In genomic region chr17:78396436-78397335, GRCh38 we compare ENCODE assay signal across 12 cellular contexts. TPM values are rescaled to one million over a fixed set of nuclear protein-coding genes. Genes with fewer than 3 reads are reported as not detected.
DNase-seq lines count a peak whose midpoint lies in the region; ATAC-seq and TF ChIP-seq lines count a peak whose summit lies in the region.
"Had no signal": no experiment of that assay in that cellular context is flagged by ENCODE, and none has a peak within 500 bp of the region (broad histone marks: within the 10 kb centered on the region; RNA-seq: fewer than 3 reads in every experiment).

No MANE protein-coding gene starts in this region.

- H2BK120ac ChIP-seq in trophoblast cell (ENCODE audit: insufficient read depth, low read length, poor library complexity): no peak overlapping the region

- ATAC-seq in activated T-helper 17 cell treated with anti-CD3 and anti-CD28 coated beads, Interleukin-2, amount 50 U/mL, for 72 hours (replicated peaks): no peak
- ATAC-seq in Right ventricle myocardium superior (ENCODE audit: poor library complexity) (peak; percentile 82), GM21528 (IDR thresholded peaks at IDR 0.05; ENCODE audit: low FRiP score, unreplicated experiment) (no peak)

- H2BK12ac ChIP-seq in trophoblast cell (ENCODE audit: low read length): peak overlapping the region; percentile 19

- peaks cover 100% of the 10 kb centered on the region for H3K36me3 Mint-ChIP-seq in activated T-helper 17 cell treated with anti-CD3 and anti-CD28 coated beads, Interleukin-2, amount 50 U/mL, for 72 hours (ENCODE audit: low read depth)

- H3K9ac ChIP-seq in trophoblast cell (ENCODE audit: low read length): no peak overlapping the region

- TF ChIP-seq CTCF in HEK293 (tag by site-specific recombination; IDR thresholded peaks at IDR 0.05) (no peak), transverse colon (IDR thresholded peaks at IDR 0.05) (no peak)

- WGBS in trophoblast cell (ENCODE audit: extremely low coverage, insufficient coverage, insufficient read length): no CpG with 5 or more reads among the region's 14 CpGs
- WGBS in transverse colon (ENCODE audit: low coverage in 1 of 2), 2 donors: 58 to 80% methylated on average over 3 to 14 of the region's 14 CpGs

- POLR2A ChIA-PET in HEK293 (lab: Yijun Ruan, JAX): no interaction called here

- H3K4me3 ChIP-seq in HEK293 (ENCODE audit: low read depth, low read length) (no peak overlapping the region), trophoblast cell (ENCODE audit: low read depth, low read length) (no peak overlapping the region), transverse colon (no peak overlapping the region)
- H3K4me3 ChIP-seq: SJCRH30 had no signal

- no peak overlapping the region for H4K12ac ChIP-seq in trophoblast cell (ENCODE audit: low read depth, low read length)

- H4K91ac ChIP-seq in trophoblast cell (ENCODE audit: low read depth, low read length): peak overlapping the region; percentile 8

- H3K9me3 Mint-ChIP-seq in activated T-helper 17 cell treated with anti-CD3 and anti-CD28 coated beads, Interleukin-2, amount 50 U/mL, for 72 hours: no peaks in the 10 kb centered on the region
- H3K9me3 Mint-ChIP-seq: neural crest cell had no signal

- TF ChIP-seq POLR2A in transverse colon (IDR thresholded peaks at IDR 0.05): no peak

- H3K27me3 Mint-ChIP-seq in activated T-helper 17 cell treated with anti-CD3 and anti-CD28 coated beads, Interleukin-2, amount 50 U/mL, for 72 hours: no peaks in the 10 kb centered on the region

- in situ Hi-C loops in transverse colon (cut with MboI; ENCODE audit: low pct_ligation_motif_present in 1 of 4, low pct_unique_long_range_greater_than_20kb in 1 of 4, low sequenced_read_pairs in 3 of 4): no loop called here

- no peak overlapping the region for H3K23ac ChIP-seq in trophoblast cell (ENCODE audit: low read length)

- no peak overlapping the region for H4K8ac ChIP-seq in trophoblast cell (ENCODE audit: low read depth, low read length)

- H3K36me3 ChIP-seq in HEK293 (ENCODE audit: control insufficient read depth in 2 of 2, insufficient read depth in 1 of 2, low read length in 2 of 2) (peaks cover 27 to 87% of the 10 kb centered on the region in 2 experiments), trophoblast cell (ENCODE audit: control insufficient read depth in 1 of 2, insufficient read depth in 2 of 2, low read length in 2 of 2) (peaks cover 58 to 59% of the 10 kb centered on the region in 2 experiments), transverse colon (peaks cover 0 to 36% (median 13%) of the 10 kb centered on the region in 4 donors)

- no peaks in the 10 kb centered on the region for H3K4me1 Mint-ChIP-seq in activated T-helper 17 cell treated with anti-CD3 and anti-CD28 coated beads, Interleukin-2, amount 50 U/mL, for 72 hours

- H3K4ac ChIP-seq in trophoblast cell (ENCODE audit: low read depth, low read length): peak overlapping the region; percentile 30

- CTCF ChIA-PET in HEK293 (lab: Yijun Ruan, JAX): interaction anchor here (0.6 to 2.2 kb wide), 5 partner anchors 14 to 1705 kb away, joined by 3 to 10 read pairs (median 3); no protein-coding TSS in a partner anchor

- H3K4me3 Mint-ChIP-seq in activated T-helper 17 cell treated with anti-CD3 and anti-CD28 coated beads, Interleukin-2, amount 50 U/mL, for 72 hours: no peak overlapping the region
- H3K4me3 Mint-ChIP-seq: neural crest cell had no signal

- peak overlapping the region; percentile 56 for H3K27ac Mint-ChIP-seq in activated T-helper 17 cell treated with anti-CD3 and anti-CD28 coated beads, Interleukin-2, amount 50 U/mL, for 72 hours

- H3K18ac ChIP-seq in trophoblast cell (ENCODE audit: low read length): peak overlapping the region; percentile 30

- H2AK5ac ChIP-seq in trophoblast cell (ENCODE audit: low read length): peak overlapping the region; percentile 30

- H3K9me3 ChIP-seq in HEK293 (ENCODE audit: control insufficient read depth, insufficient read depth, low read depth, low read length) (no peaks in the 10 kb centered on the region), trophoblast cell (ENCODE audit: insufficient read depth, low read depth, low read length) (no peaks in the 10 kb centered on the region), transverse colon (no peaks in the 10 kb centered on the region)
- H3K9me3 ChIP-seq: SJCRH30 had no signal

- H3K79me2 ChIP-seq in trophoblast cell (ENCODE audit: control insufficient read depth, insufficient read depth, low read length, poor library complexity): peaks cover 21% of the 10 kb centered on the region

- no peak overlapping the region for H2AFZ ChIP-seq in trophoblast cell (ENCODE audit: insufficient read depth, low read length, poor library complexity)

- TF ChIP-seq EP300 in transverse colon (IDR thresholded peaks at IDR 0.05; ENCODE audit: low read depth): no peak

- H3K27me3 ChIP-seq in trophoblast cell (ENCODE audit: insufficient read depth, low read length): no peaks in the 10 kb centered on the region
- H3K27me3 ChIP-seq in transverse colon: no peaks in the 10 kb centered on the region
- H3K27me3 ChIP-seq: SJCRH30 had no signal

- H3K79me1 ChIP-seq in trophoblast cell (ENCODE audit: low read length): peaks cover 43% of the 10 kb centered on the region

- intact Hi-C loops in Right ventricle myocardium superior (cut with DNase I) (no loop called here), transverse colon (cut with DNase I; ENCODE audit: low total_unique reads) (no loop called here)

- peak; percentile 68 for DNase-seq in Right ventricle myocardium superior
- DNase-seq in trophoblast cell: no peak
- no peak for DNase-seq in transverse colon
- DNase-seq in NCI-H82 (lab: John Stamatoyannopoulos, UW): no peak
- no peak for DNase-seq in T1000 (lab: John Stamatoyannopoulos, UW)
- DNase-seq: MM.1S, NCI-H524 had no signal

- H2BK5ac ChIP-seq in trophoblast cell (ENCODE audit: low read depth, low read length, poor library complexity): peak overlapping the region; percentile 2

- no peak overlapping the region for H3K4me2 ChIP-seq in trophoblast cell (ENCODE audit: low read length)

- H3K4me1 ChIP-seq in HEK293 (ENCODE audit: control insufficient read depth, insufficient read depth, low read length) (no peaks in the 10 kb centered on the region), trophoblast cell (ENCODE audit: control insufficient read depth in 1 of 2, insufficient read depth in 2 of 2, low read length in 2 of 2) (peaks cover 56 to 65% of the 10 kb centered on the region in 2 experiments), transverse colon (peaks cover 0 to 7% (median 1%) of the 10 kb centered on the region in 4 donors)

- no peak overlapping the region for H3K14ac ChIP-seq in trophoblast cell (ENCODE audit: low read length)

- H3K27ac ChIP-seq in HEK293 (ENCODE audit: extremely low read depth, low read depth, low read length) (no peak overlapping the region), trophoblast cell (ENCODE audit: low read depth, low read length) (no peak overlapping the region), transverse colon (no peak overlapping the region)

TF ChIP-seq in HEK293, 187 proteins besides CTCF, POLR2A, EP300 and RAD21:
- peak; percentile 82 for TF ChIP-seq ZNF600 (tag by site-specific recombination; IDR thresholded peaks at IDR 0.05)
- TF ChIP-seq, protein P1, sequence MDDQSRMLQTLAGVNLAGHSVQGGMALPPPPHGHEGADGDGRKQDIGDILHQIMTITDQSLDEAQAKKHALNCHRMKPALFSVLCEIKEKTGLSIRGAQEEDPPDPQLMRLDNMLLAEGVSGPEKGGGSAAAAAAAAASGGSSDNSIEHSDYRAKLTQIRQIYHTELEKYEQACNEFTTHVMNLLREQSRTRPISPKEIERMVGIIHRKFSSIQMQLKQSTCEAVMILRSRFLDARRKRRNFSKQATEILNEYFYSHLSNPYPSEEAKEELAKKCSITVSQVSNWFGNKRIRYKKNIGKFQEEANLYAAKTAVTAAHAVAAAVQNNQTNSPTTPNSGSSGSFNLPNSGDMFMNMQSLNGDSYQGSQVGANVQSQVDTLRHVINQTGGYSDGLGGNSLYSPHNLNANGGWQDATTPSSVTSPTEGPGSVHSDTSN (CRISPR knock-in tag; IDR thresholded peaks at IDR 0.05): no peak
TF ChIP-seq in HEK293: peak in this region for 1.

RNA-seq across cellular contexts. Expression of gene PGS1, which starts 18.2 kb away (rescaled TPM):
- total RNA-seq in activated T-helper 17 cell treated with anti-CD3 and anti-CD28 coated beads, Interleukin-2, amount 50 U/mL, for 72 hours: 100 to 1,000 TPM in 1 of 2 donors, 10 to 100 TPM in 1; 76.1 to 101 TPM
- total RNA-seq in Right ventricle myocardium superior: 18.1 TPM
- 23.9 and 26.5 TPM in 2 replicates for polyA plus RNA-seq in trophoblast cell (2013)
- total RNA-seq in transverse colon: 10 to 100 TPM; 32.1 to 77.6 (median 60.1) TPM

RNA-seq across cellular contexts. Expression of gene SOCS3, which starts 36.8 kb away (rescaled TPM):
- total RNA-seq in activated T-helper 17 cell treated with anti-CD3 and anti-CD28 coated beads, Interleukin-2, amount 50 U/mL, for 72 hours: 100 to 1,000 TPM; 129 to 175 TPM
- total RNA-seq in Right ventricle myocardium superior (10.5 TPM), transverse colon (100 to 1,000 TPM in 1 of 4 donors, 10 to 100 TPM in 3; 22.3 to 230 (median 37.6) TPM)
- polyA plus RNA-seq in trophoblast cell (2013): 33.2 and 33.8 TPM in 2 replicates
